17 cellular contexts compared by ENCODE assay signal in the genomic region with DNA sequence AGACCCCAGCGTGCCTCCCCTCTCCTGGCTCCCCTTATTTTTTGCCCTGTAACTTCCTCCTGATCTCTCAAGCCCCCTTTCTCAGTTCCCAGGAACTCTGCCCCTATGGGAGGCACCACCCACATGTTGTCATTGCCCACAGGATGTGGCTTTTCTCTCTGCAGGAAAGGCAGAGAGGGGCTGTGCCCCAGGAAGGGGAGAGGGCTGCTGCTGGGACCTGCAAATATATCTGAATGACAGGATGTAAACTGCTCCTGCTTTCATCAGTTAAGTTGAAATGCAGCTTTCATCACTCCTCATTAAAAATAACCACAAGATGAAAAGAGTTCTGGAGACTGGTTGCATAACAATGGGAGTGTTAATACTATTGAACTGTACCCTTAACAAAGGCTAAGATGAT.
A peak's percentile ranks its signal among the peaks of the same experiment; 100 is the strongest.
DNase-seq lines count a peak whose midpoint lies in the region; FAIRE-seq lines count a peak whose summit lies in the region.
"Had no signal": no experiment of that assay in that cellular context is flagged by ENCODE, and none has a peak within 500 bp of the region (broad histone marks: within the 10 kb centered on the region; RNA-seq: fewer than 3 reads in every experiment).

No MANE protein-coding gene starts in this region.

- intact Hi-C loops in activated CD4-positive, alpha-beta T cell treated with anti-CD3 and anti-CD28 coated beads, Interleukin-2, amount 10 ng/mL, durations not matched to agents 24 days and 14 days (cut with micrococcal nuclease) = no loop called here
- intact Hi-C loops in activated T-helper 1 cell treated with anti-CD3 and anti-CD28 coated beads, Interleukin-12 subunit alpha, Interleukin-12 subunit beta, Interleukin-2, Interleukin-4 antibody, amounts not matched to agents 30 ng/mL and 10 ng/mL and 1 ng/mL, durations not matched to agents 14 hours and 24 hours and 36 hours (cut with micrococcal nuclease) = no loop called here
- intact Hi-C loops in posterior vena cava (cut with DNase I) = no loop called here

- no peak for FAIRE-seq in GM19239 (lab: Jason Lieb, UNC)
- FAIRE-seq: A204.1, endothelial cell of umbilical vein had no signal

- H3K27ac Mint-ChIP-seq in activated CD4-positive, alpha-beta T cell treated with anti-CD3 and anti-CD28 coated beads, Interleukin-2, amount 10 ng/mL, durations not matched to agents 24 days and 14 days = peak overlapping the region; percentile 72
- peak overlapping the region; percentile 82 for H3K27ac Mint-ChIP-seq in activated T-helper 1 cell treated with anti-CD3 and anti-CD28 coated beads, Interleukin-12 subunit alpha, Interleukin-12 subunit beta, Interleukin-2, Interleukin-4 antibody, amounts not matched to agents 30 ng/mL and 10 ng/mL and 1 ng/mL, durations not matched to agents 14 hours and 24 hours and 36 hours

- no peaks in the 10 kb centered on the region for H3K9me3 Mint-ChIP-seq in activated CD4-positive, alpha-beta T cell treated with anti-CD3 and anti-CD28 coated beads, Interleukin-2, amount 10 ng/mL, durations not matched to agents 24 days and 14 days
- H3K9me3 Mint-ChIP-seq in activated T-helper 1 cell treated with anti-CD3 and anti-CD28 coated beads, Interleukin-12 subunit alpha, Interleukin-12 subunit beta, Interleukin-2, Interleukin-4 antibody, amounts not matched to agents 30 ng/mL and 10 ng/mL and 1 ng/mL, durations not matched to agents 14 hours and 24 hours and 36 hours = no peaks in the 10 kb centered on the region

- no peaks in the 10 kb centered on the region for H3K27me3 Mint-ChIP-seq in activated CD4-positive, alpha-beta T cell treated with anti-CD3 and anti-CD28 coated beads, Interleukin-2, amount 10 ng/mL, durations not matched to agents 24 days and 14 days
- no peaks in the 10 kb centered on the region for H3K27me3 Mint-ChIP-seq in activated T-helper 1 cell treated with anti-CD3 and anti-CD28 coated beads, Interleukin-12 subunit alpha, Interleukin-12 subunit beta, Interleukin-2, Interleukin-4 antibody, amounts not matched to agents 30 ng/mL and 10 ng/mL and 1 ng/mL, durations not matched to agents 14 hours and 24 hours and 36 hours (ENCODE audit: insufficient read depth)

- peaks cover 63% of the 10 kb centered on the region for H3K4me1 Mint-ChIP-seq in activated CD4-positive, alpha-beta T cell treated with anti-CD3 and anti-CD28 coated beads, Interleukin-2, amount 10 ng/mL, durations not matched to agents 24 days and 14 days
- peaks cover 79% of the 10 kb centered on the region for H3K4me1 Mint-ChIP-seq in activated T-helper 1 cell treated with anti-CD3 and anti-CD28 coated beads, Interleukin-12 subunit alpha, Interleukin-12 subunit beta, Interleukin-2, Interleukin-4 antibody, amounts not matched to agents 30 ng/mL and 10 ng/mL and 1 ng/mL, durations not matched to agents 14 hours and 24 hours and 36 hours (ENCODE audit: low read depth)

- H3K36me3 Mint-ChIP-seq in activated CD4-positive, alpha-beta T cell treated with anti-CD3 and anti-CD28 coated beads, Interleukin-2, amount 10 ng/mL, durations not matched to agents 24 days and 14 days (ENCODE audit: low read depth) = peaks cover 57% of the 10 kb centered on the region
- H3K36me3 Mint-ChIP-seq in activated T-helper 1 cell treated with anti-CD3 and anti-CD28 coated beads, Interleukin-12 subunit alpha, Interleukin-12 subunit beta, Interleukin-2, Interleukin-4 antibody, amounts not matched to agents 30 ng/mL and 10 ng/mL and 1 ng/mL, durations not matched to agents 14 hours and 24 hours and 36 hours (ENCODE audit: low read depth) = peaks cover 52% of the 10 kb centered on the region

- DNase-seq in activated CD4-positive, alpha-beta T cell treated with anti-CD3 and anti-CD28 coated beads, Interleukin-2, amount 10 ng/mL, durations not matched to agents 24 days and 14 days = peak; percentile 84
- DNase-seq in activated CD4-positive, alpha-beta T cell treated with anti-CD3 and anti-CD28 coated beads for 4 hours = no peak
- DNase-seq in MV-4-11 (lab: John Stamatoyannopoulos, UW) (peak; percentile 86), posterior vena cava (ENCODE audit: low spot score) (peak; percentile 56), GM19239 (ENCODE audit: insufficient read length, low spot score) (no peak), NCI-H1436 treated with DMSO at 0.1 percent for 48 hours (lab: John Stamatoyannopoulos, UW) (no peak), cortex of kidney (lab: John Stamatoyannopoulos, UW) (no peak)
- peak; percentile 37 for DNase-seq in activated T-helper 1 cell treated with anti-CD3 and anti-CD28 coated beads, Interleukin-12 subunit alpha, Interleukin-12 subunit beta, Interleukin-2, Interleukin-4 antibody, amounts not matched to agents 30 ng/mL and 10 ng/mL and 1 ng/mL, durations not matched to agents 14 hours and 24 hours and 36 hours (ENCODE audit: low spot score)
- DNase-seq: DMS79 treated with DMSO at 0.1 percent for 48 hours; hypothalamus; mammary epithelial cell; MG63; NCI-H524; SJCRH30; stimulated activated CD4-positive, alpha-beta T cell treated with anti-CD3 and anti-CD28 coated beads, Interleukin-4, amount 100 ng/mL, for 4 hours had no signal

- peak overlapping the region; percentile 50 for H3K4me3 Mint-ChIP-seq in activated CD4-positive, alpha-beta T cell treated with anti-CD3 and anti-CD28 coated beads, Interleukin-2, amount 10 ng/mL, durations not matched to agents 24 days and 14 days
- H3K4me3 Mint-ChIP-seq in activated T-helper 1 cell treated with anti-CD3 and anti-CD28 coated beads, Interleukin-12 subunit alpha, Interleukin-12 subunit beta, Interleukin-2, Interleukin-4 antibody, amounts not matched to agents 30 ng/mL and 10 ng/mL and 1 ng/mL, durations not matched to agents 14 hours and 24 hours and 36 hours = peak overlapping the region; percentile 64

Comparison
In these comparisons a context has a peak if more than half of its experiments do, and no peak if none do; other contexts are left out.
1. DNase-seq: peak in activated CD4-positive, alpha-beta T cell treated with anti-CD3 and anti-CD28 coated beads, Interleukin-2, amount 10 ng/mL, durations not matched to agents 24 days and 14 days (single experiment), MV-4-11 (single experiment), activated T-helper 1 cell treated with anti-CD3 and anti-CD28 coated beads, Interleukin-12 subunit alpha, Interleukin-12 subunit beta, Interleukin-2, Interleukin-4 antibody, amounts not matched to agents 30 ng/mL and 10 ng/mL and 1 ng/mL, durations not matched to agents 14 hours and 24 hours and 36 hours (single experiment) and posterior vena cava (single experiment); none in activated CD4-positive, alpha-beta T cell treated with anti-CD3 and anti-CD28 coated beads for 4 hours (0 of 2), GM19239 (single experiment), NCI-H1436 treated with DMSO at 0.1 percent for 48 hours (single experiment) and cortex of kidney (single experiment).